Comparison of ENCODE assay signal across 33 cellular contexts in the genomic region with DNA sequence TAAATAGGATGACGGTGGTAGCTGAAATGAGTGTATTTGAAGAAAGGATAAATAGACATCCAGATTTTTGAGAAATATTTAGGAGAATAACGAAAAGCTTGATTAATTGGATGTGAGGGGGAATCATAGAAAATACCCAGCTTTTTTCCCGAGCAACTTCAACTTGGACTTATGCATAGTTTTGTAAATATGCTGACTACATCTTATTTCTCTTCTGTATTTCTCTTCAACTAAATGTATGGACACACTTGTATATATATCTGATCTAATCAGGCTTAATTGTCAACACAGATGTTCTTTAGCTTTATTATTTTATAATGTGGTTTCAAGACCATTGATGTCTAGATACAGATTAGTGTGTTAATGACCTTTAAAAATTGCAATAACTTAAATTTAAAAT.
DNase-seq lines count a peak whose midpoint lies in the region; ATAC-seq, FAIRE-seq and TF ChIP-seq lines count a peak whose summit lies in the region.
"Had no signal": no experiment of that assay in that cellular context is flagged by ENCODE, and none has a peak within 500 bp of the region (broad histone marks: within the 10 kb centered on the region; RNA-seq: fewer than 3 reads in every experiment).

No MANE protein-coding gene starts in this region.

- no peak overlapping the region for H3K4me2 ChIP-seq in HepG2 (ENCODE audit: low read depth, low read length)
- H3K4me2 ChIP-seq in A549: no peak overlapping the region
- H3K4me2 ChIP-seq in IMR-90 (ENCODE audit: low read depth, low read length): no peak overlapping the region
- no peak overlapping the region for H3K4me2 ChIP-seq in K562 (ENCODE audit: insufficient read depth, low read length)
- H3K4me2 ChIP-seq: BLaER1; BLaER1 treated with 17β-estradiol and CSF1 and Interleukin-3, amounts not matched to agents 10 nM and 100 nM had no signal

- no peaks in the 10 kb centered on the region for H3K27me3 ChIP-seq in HepG2 (ENCODE audit: control insufficient read depth in 1 of 2, insufficient read depth in 2 of 2, low read length in 2 of 2)
- H3K27me3 ChIP-seq in right lobe of liver: no peaks in the 10 kb centered on the region
- H3K27me3 ChIP-seq in IMR-90 (ENCODE audit: control insufficient read depth, insufficient read depth, low read length): no peaks in the 10 kb centered on the region
- no peaks in the 10 kb centered on the region for H3K27me3 ChIP-seq in K562 (ENCODE audit: control insufficient read depth in 2 of 2, insufficient read depth in 2 of 2, low read length in 2 of 2)
- H3K27me3 ChIP-seq: BE2C; BLaER1; BLaER1 treated with 17β-estradiol and CSF1 and Interleukin-3, amounts not matched to agents 10 nM and 100 nM had no signal

- CTCF ChIA-PET in HepG2 (lab: Yijun Ruan, JAX; ENCODE audit: low intra/inter-chr PET ratio, low total read pairs): no interaction called here
- CTCF ChIA-PET in A549 (lab: Yijun Ruan, JAX): no interaction called here
- CTCF ChIA-PET in IMR-90 (lab: Yijun Ruan, JAX): no interaction called here
- CTCF ChIA-PET in K562 (lab: Yijun Ruan, JAX; ENCODE audit: low intra/inter-chr PET ratio): no interaction called here

- H3K23ac ChIP-seq in IMR-90 (ENCODE audit: low read depth, low read length): no peak overlapping the region

- H3K36me3 ChIP-seq in HepG2 (replicated peaks in 1 of 2; ENCODE audit: control insufficient read depth in 1 of 2, insufficient read depth in 2 of 2, low read length in 2 of 2) (no peaks in the 10 kb centered on the region), right lobe of liver (no peaks in the 10 kb centered on the region), IMR-90 (ENCODE audit: control insufficient read depth, insufficient read depth, low read length) (no peaks in the 10 kb centered on the region), K562 (ENCODE audit: control insufficient read depth, insufficient read depth, low read length) (no peaks in the 10 kb centered on the region)
- H3K36me3 ChIP-seq: BE2C; BLaER1; BLaER1 treated with 17β-estradiol and CSF1 and Interleukin-3, amounts not matched to agents 10 nM and 100 nM had no signal

- TF ChIP-seq POLR2A in HepG2 (IDR thresholded peaks at IDR 0.05; ENCODE audit: insufficient read depth in 1 of 2, low read depth in 2 of 2, low read length in 2 of 2) (no peak), right lobe of liver (IDR thresholded peaks at IDR 0.05) (no peak), A549 (IDR thresholded peaks at IDR 0.05; ENCODE audit: low read length) (no peak), IMR-90 (IDR thresholded peaks at IDR 0.05; ENCODE audit: low read depth, low read length) (no peak), K562 (conservative IDR thresholded peaks at IDR 0.05) (no peak)

- no peak overlapping the region for H3K4me3 ChIP-seq in HepG2 (replicated peaks in 1 of 3; ENCODE audit: insufficient read depth in 1 of 3, low read depth in 2 of 3, low read length in 3 of 3)
- H3K4me3 ChIP-seq in right lobe of liver: no peak overlapping the region
- no peak overlapping the region for H3K4me3 ChIP-seq in A549
- H3K4me3 ChIP-seq in IMR-90 (ENCODE audit: insufficient read depth, low read depth, low read length): no peak overlapping the region
- H3K4me3 ChIP-seq in K562: no peak overlapping the region
- H3K4me3 ChIP-seq: BLaER1; BLaER1 treated with 17β-estradiol and CSF1 and Interleukin-3, amounts not matched to agents 10 nM and 100 nM had no signal

- in situ Hi-C loops in HepG2 (cut with HindIII; ENCODE audit: extremely low pct_ligation_motif_present, low pct_unique_long_range_greater_than_20kb): no loop called here
- in situ Hi-C loops in IMR-90 (cut with MboI; ENCODE audit: low sequenced_read_pairs): no loop called here
- in situ Hi-C loops in K562 (cut with MboI): no loop called here

- POLR2A ChIA-PET in HepG2 (lab: Yijun Ruan, JAX) (no interaction called here), A549 (lab: Yijun Ruan, JAX) (no interaction called here), IMR-90 (lab: Charles Lee; ENCODE audit: unreplicated experiment) (no interaction called here), K562 (lab: Yijun Ruan, JAX) (no interaction called here)

- DNase-seq in HepG2 (ENCODE audit: low spot score): no peak
- no peak for DNase-seq in right lobe of liver
- no peak for DNase-seq in A549 (ENCODE audit: low read depth in 1 of 2, low spot score in 1 of 2)
- DNase-seq in IMR-90: no peak
- DNase-seq in K562 (ENCODE audit: extremely low read depth in 1 of 4, low spot score in 3 of 4): no peak
- no peak for DNase-seq in GM19240 (ENCODE audit: insufficient read length, low spot score)
- DNase-seq in head of caudate nucleus: no peak
- DNase-seq: 8988T; ACHN; AML-193; BE2C; C1 segment of cervical spinal cord; Caco-2; Calu3; CD4-positive, alpha-beta memory T cell; CD4-positive, alpha-beta T cell; CD4-positive, CD25-positive, alpha-beta regulatory T cell; CD8-positive, alpha-beta memory T cell; CD8-positive, alpha-beta T cell; COR-L47; DMS 273 treated with DMSO at 0.1 percent for 48 hours; DMS153; DMS53; DMS79; DMS79 treated with DMSO at 0.1 percent for 48 hours; DND-41; EL had no signal

- ATAC-seq in HepG2 (no peak), right lobe of liver (no peak), A549 (no peak), IMR-90 (ENCODE audit: low read depth) (no peak), K562 (no peak), GM21390 (IDR thresholded peaks at IDR 0.05; ENCODE audit: unreplicated experiment) (no peak)
- ATAC-seq: CD8-positive, alpha-beta T cell had no signal

- no peak overlapping the region for H2AK5ac ChIP-seq in IMR-90 (ENCODE audit: low read depth, low read length)

- FAIRE-seq in HepG2 (lab: Jason Lieb, UNC): no peak
- no peak for FAIRE-seq in A549 (lab: Jason Lieb, UNC)
- FAIRE-seq in K562 (lab: Jason Lieb, UNC): no peak
- FAIRE-seq: D721Med had no signal

- H2BK20ac ChIP-seq in IMR-90 (ENCODE audit: low read depth, low read length): no peak overlapping the region

- no peak for TF ChIP-seq CTCF in HepG2 (CRISPR knock-in tag; IDR thresholded peaks at IDR 0.05)
- no peak for TF ChIP-seq CTCF in right lobe of liver (IDR thresholded peaks at IDR 0.05)
- TF ChIP-seq CTCF in A549 (IDR thresholded peaks at IDR 0.05): no peak
- TF ChIP-seq CTCF in IMR-90 (conservative IDR thresholded peaks at IDR 0.05; ENCODE audit: low read depth, low read length): no peak
- TF ChIP-seq CTCF in K562 (IDR thresholded peaks at IDR 0.05 in 2 of 3, conservative IDR thresholded peaks at IDR 0.05 in 1 of 3; ENCODE audit: insufficient read depth in 2 of 3, low read depth in 1 of 3, low read length in 3 of 3): no peak

- no peak overlapping the region for H2BK5ac ChIP-seq in IMR-90 (ENCODE audit: low read depth, low read length, poor library complexity, severe bottlenecking)

- no peak for TF ChIP-seq EP300 in HepG2 (IDR thresholded peaks at IDR 0.05; ENCODE audit: low read depth in 2 of 2, low read length in 2 of 2)
- TF ChIP-seq EP300 in HepG2 (CRISPR knock-in tag; IDR thresholded peaks at IDR 0.05; ENCODE audit: borderline replicate concordance): no peak
- TF ChIP-seq EP300 in A549 (IDR thresholded peaks at IDR 0.05): no peak
- no peak for TF ChIP-seq EP300 in K562 (IDR thresholded peaks at IDR 0.05; ENCODE audit: low read length)

- BruUV-seq in HepG2 (replicated peaks; lab: Mats Ljungman, UMichigan) (no TSS peak), IMR-90 (replicated peaks; lab: Mats Ljungman, UMichigan) (no TSS peak), K562 (replicated peaks; lab: Mats Ljungman, UMichigan) (no TSS peak)

- H4K5ac ChIP-seq in IMR-90 (ENCODE audit: low read depth, low read length): no peak overlapping the region

- WGBS in HepG2 (ENCODE audit: low lambda C conversion rate): under 1% methylated on average over 3 of the region's 3 CpGs
- 61% methylated on average over 3 of the region's 3 CpGs for WGBS in right lobe of liver (ENCODE audit: insufficient coverage, low coverage, low lambda C conversion rate, missing lambda C conversion rate)
- 29% methylated on average over 3 of the region's 3 CpGs for WGBS in A549 (ENCODE audit: missing lambda C conversion rate)
- WGBS in IMR-90 (ENCODE audit: extremely low coverage in 2 of 2, insufficient read length in 1 of 2), 2 experiments: 80 to 100% methylated on average over 1 of the region's 3 CpGs
- WGBS in K562 (ENCODE audit: insufficient coverage, low coverage, missing lambda C conversion rate): 3% methylated on average over 3 of the region's 3 CpGs

- intact Hi-C loops in HepG2 (cut with micrococcal nuclease; ENCODE audit: unreplicated experiment) (no loop called here), right lobe of liver (cut with DNase I) (no loop called here), IMR-90 (cut with micrococcal nuclease) (no loop called here), K562 (cut with micrococcal nuclease) (no loop called here), head of caudate nucleus (cut with DNase I) (no loop called here)

- no peak overlapping the region for H3K27ac ChIP-seq in HepG2 (ENCODE audit: extremely low read length, insufficient read depth, low read length)
- no peak overlapping the region for H3K27ac ChIP-seq in right lobe of liver
- no peak overlapping the region for H3K27ac ChIP-seq in A549
- H3K27ac ChIP-seq in IMR-90 (ENCODE audit: insufficient read depth, low read length): no peak overlapping the region
- no peak overlapping the region for H3K27ac ChIP-seq in K562 (ENCODE audit: extremely low read depth, low read depth, low read length)
- H3K27ac ChIP-seq: 22Rv1; BLaER1; BLaER1 treated with 17β-estradiol and CSF1 and Interleukin-3, amounts not matched to agents 10 nM and 100 nM; C4-2B had no signal

- no peak overlapping the region for H2BK120ac ChIP-seq in IMR-90 (ENCODE audit: low read depth, low read length)

- H2AK9ac ChIP-seq in IMR-90 (replicated peaks; ENCODE audit: low read depth, low read length, poor library complexity): no peak overlapping the region

- H3K9me1 ChIP-seq in IMR-90 (ENCODE audit: insufficient read depth, low read length) (no peaks in the 10 kb centered on the region), K562 (ENCODE audit: control insufficient read depth, insufficient read depth, low read length) (no peaks in the 10 kb centered on the region)

- no peak overlapping the region for H3K56ac ChIP-seq in IMR-90 (ENCODE audit: extremely low read depth, insufficient read depth, low read length)

- no peak overlapping the region for H3K9ac ChIP-seq in HepG2 (ENCODE audit: insufficient read depth, low read depth, low read length)
- no peak overlapping the region for H3K9ac ChIP-seq in IMR-90 (ENCODE audit: low read depth, low read length)
- H3K9ac ChIP-seq in K562 (ENCODE audit: insufficient read depth in 1 of 2, low read depth in 2 of 2, low read length in 2 of 2): no peak overlapping the region
- H3K9ac ChIP-seq: BLaER1; BLaER1 treated with 17β-estradiol and CSF1 and Interleukin-3, amounts not matched to agents 10 nM and 100 nM had no signal

- no peak overlapping the region for H4K91ac ChIP-seq in IMR-90 (ENCODE audit: insufficient read depth, low read depth, low read length)

- H3K4me1 ChIP-seq in HepG2 (ENCODE audit: insufficient read depth, low read length): no peaks in the 10 kb centered on the region
- H3K4me1 ChIP-seq in right lobe of liver: no peaks in the 10 kb centered on the region
- H3K4me1 ChIP-seq in A549: no peaks in the 10 kb centered on the region
- no peaks in the 10 kb centered on the region for H3K4me1 ChIP-seq in IMR-90 (ENCODE audit: control insufficient read depth, insufficient read depth, low read length)
- no peaks in the 10 kb centered on the region for H3K4me1 ChIP-seq in K562 (replicated peaks in 1 of 2; ENCODE audit: control insufficient read depth in 2 of 2, insufficient read depth in 2 of 2, low read length in 2 of 2)
- H3K4me1 ChIP-seq: BE2C; BLaER1; BLaER1 treated with 17β-estradiol and CSF1 and Interleukin-3, amounts not matched to agents 10 nM and 100 nM; Caco-2 had no signal

- H3K14ac ChIP-seq in IMR-90 (replicated peaks; ENCODE audit: low read depth, low read length): no peak overlapping the region

- H3K79me2 ChIP-seq in HepG2 (ENCODE audit: insufficient read depth, low read length): no peaks in the 10 kb centered on the region
- no peaks in the 10 kb centered on the region for H3K79me2 ChIP-seq in K562 (ENCODE audit: control insufficient read depth, insufficient read depth, low read length)

- no peak overlapping the region for H4K8ac ChIP-seq in IMR-90 (ENCODE audit: low read depth in 2 of 2, low read length in 2 of 2)

- no peak overlapping the region for H3K18ac ChIP-seq in IMR-90 (ENCODE audit: low read depth, low read length)

- no peak overlapping the region for H3K4ac ChIP-seq in IMR-90 (ENCODE audit: low read depth, low read length)

- no peak overlapping the region for H2AFZ ChIP-seq in HepG2 (ENCODE audit: low read length)
- no peak overlapping the region for H2AFZ ChIP-seq in IMR-90 (replicated peaks; ENCODE audit: low read length, poor library complexity)
- H2AFZ ChIP-seq in K562 (ENCODE audit: low read depth, low read length): no peak overlapping the region

- H4K20me1 ChIP-seq in HepG2 (ENCODE audit: insufficient read depth, low read length) (no peaks in the 10 kb centered on the region), IMR-90 (ENCODE audit: insufficient read depth, low read length) (no peaks in the 10 kb centered on the region), K562 (replicated peaks; ENCODE audit: control insufficient read depth, insufficient read depth, low read length) (no peaks in the 10 kb centered on the region)
- H4K20me1 ChIP-seq: BLaER1; BLaER1 treated with 17β-estradiol and CSF1 and Interleukin-3, amounts not matched to agents 10 nM and 100 nM had no signal

- H2BK15ac ChIP-seq in IMR-90 (ENCODE audit: low read depth, low read length): no peak overlapping the region

- H3K79me1 ChIP-seq in IMR-90 (ENCODE audit: low read depth in 1 of 2, low read length in 2 of 2): no peaks in the 10 kb centered on the region

- H3K9me3 ChIP-seq in HepG2 (ENCODE audit: low read length): peaks cover 15% of the 10 kb centered on the region
- H3K9me3 ChIP-seq in right lobe of liver: no peaks in the 10 kb centered on the region
- no peaks in the 10 kb centered on the region for H3K9me3 ChIP-seq in A549
- no peaks in the 10 kb centered on the region for H3K9me3 ChIP-seq in IMR-90 (ENCODE audit: control insufficient read depth, insufficient read depth, low read length)
- no peaks in the 10 kb centered on the region for H3K9me3 ChIP-seq in K562 (replicated peaks; ENCODE audit: control insufficient read depth, insufficient read depth, low read depth, low read length)
- H3K9me3 ChIP-seq: BE2C; BLaER1; BLaER1 treated with 17β-estradiol and CSF1 and Interleukin-3, amounts not matched to agents 10 nM and 100 nM; Caco-2 had no signal

- dilution Hi-C loops in IMR-90 (cut with HindIII; ENCODE audit: low sequenced_read_pairs, unreplicated experiment): no loop called here

- TF ChIP-seq RAD21 in HepG2 (CRISPR knock-in tag; IDR thresholded peaks at IDR 0.05) (no peak), A549 (conservative IDR thresholded peaks at IDR 0.05 in 1 of 2, IDR thresholded peaks at IDR 0.05 in 1 of 2) (no peak), IMR-90 (IDR thresholded peaks at IDR 0.05; ENCODE audit: low read length) (no peak), K562 (CRISPR knock-in tag; conservative IDR thresholded peaks at IDR 0.05 in 1 of 2, IDR thresholded peaks at IDR 0.05 in 1 of 2) (no peak)
